In genomic region chr9:31908158-31908890, GRCh38 we compare ENCODE assay signal across 11 cellular contexts.
DNase-seq lines count a peak whose midpoint lies in the region; ATAC-seq and TF ChIP-seq lines count a peak whose summit lies in the region.
"Had no signal": no experiment of that assay in that cellular context is flagged by ENCODE, and none has a peak within 500 bp of the region (broad histone marks: within the 10 kb centered on the region; RNA-seq: fewer than 3 reads in every experiment).

No MANE protein-coding gene starts in this region.

- H3K27ac ChIP-seq in BLaER1 (peak overlapping the region; percentile 48), SK-N-MC (peak overlapping the region; percentile 72), mesendoderm (ENCODE audit: low read depth, low read length) (no peak overlapping the region)
- H3K27ac ChIP-seq: heart left ventricle had no signal

- H3K27me3 ChIP-seq in BLaER1: no peaks in the 10 kb centered on the region
- H3K27me3 ChIP-seq in mesendoderm (ENCODE audit: insufficient read depth, low read length, poor library complexity): no peaks in the 10 kb centered on the region
- H3K27me3 ChIP-seq: heart left ventricle had no signal

- H3K4ac ChIP-seq in mesendoderm (ENCODE audit: low read depth, low read length): no peak overlapping the region

- no CpG with 5 or more reads among the region's 6 CpGs for WGBS in mesendoderm (ENCODE audit: extremely low coverage, insufficient coverage, low lambda C conversion rate)

- H3K9ac ChIP-seq in BLaER1 (peak overlapping the region; percentile 11; the same call in 1 of the 2 replicates), SK-N-MC (ENCODE audit: insufficient read length) (no peak overlapping the region), mesendoderm (ENCODE audit: low read length) (no peak overlapping the region)

- H2BK15ac ChIP-seq in mesendoderm (replicated peaks; ENCODE audit: low read depth): no peak overlapping the region

- peaks cover 16% of the 10 kb centered on the region for H3K4me1 ChIP-seq in BLaER1
- H3K4me1 ChIP-seq in mesendoderm (ENCODE audit: control insufficient read depth, low read depth, low read length): no peaks in the 10 kb centered on the region
- H3K4me1 ChIP-seq: heart left ventricle had no signal

- no peak overlapping the region for H4K8ac ChIP-seq in mesendoderm (ENCODE audit: low read depth, low read length)

- no peak overlapping the region for H4K5ac ChIP-seq in mesendoderm (ENCODE audit: low read length)

- ATAC-seq in GM19324 (IDR thresholded peaks at IDR 0.05; ENCODE audit: low FRiP score, unreplicated experiment) (peak; percentile 68), HG03280 (IDR thresholded peaks at IDR 0.05; ENCODE audit: unreplicated experiment) (peak; percentile 86)
- ATAC-seq: heart left ventricle had no signal

- no peaks in the 10 kb centered on the region for H3K36me3 ChIP-seq in BLaER1
- H3K36me3 ChIP-seq in SK-N-MC (ENCODE audit: insufficient read depth, low read length): no peaks in the 10 kb centered on the region
- no peaks in the 10 kb centered on the region for H3K36me3 ChIP-seq in mesendoderm (ENCODE audit: control insufficient read depth, insufficient read depth, low read length)
- H3K36me3 ChIP-seq: heart left ventricle had no signal

- no peak overlapping the region for H2BK5ac ChIP-seq in mesendoderm (ENCODE audit: low read length)

- H4K20me1 ChIP-seq in BLaER1: no peaks in the 10 kb centered on the region

- peak; percentile 40 for DNase-seq in SK-N-MC (ENCODE audit: low read depth, low spot score)
- no peak for DNase-seq in SKM-1 (lab: John Stamatoyannopoulos, UW; ENCODE audit: unreplicated experiment)
- DNase-seq in GM10266 (ENCODE audit: extremely low spot score): no peak
- no peak for DNase-seq in NCI-H1105 (lab: John Stamatoyannopoulos, UW)
- DNase-seq in mesendoderm: no peak
- DNase-seq: DND-41, heart left ventricle, NCI-H146 had no signal

- H3K18ac ChIP-seq in mesendoderm (ENCODE audit: low read length): no peak overlapping the region

- no peak for TF ChIP-seq CTCF in GM10266 (IDR thresholded peaks at IDR 0.05; ENCODE audit: control insufficient read depth, insufficient read depth, low read depth, missing control alignments)

- H3K9me3 ChIP-seq in BLaER1 (peaks cover 3% of the 10 kb centered on the region; the same call in 1 of the 2 replicates), SK-N-MC (ENCODE audit: low read depth, low read length) (no peaks in the 10 kb centered on the region)

- H3K79me2 ChIP-seq in mesendoderm (ENCODE audit: control insufficient read depth, insufficient read depth, low read length): no peaks in the 10 kb centered on the region

- no peak overlapping the region for H3K4me3 ChIP-seq in BLaER1
- H3K4me3 ChIP-seq in SK-N-MC: peak overlapping the region; percentile 59
- no peak overlapping the region for H3K4me3 ChIP-seq in mesendoderm (ENCODE audit: low read length)
- H3K4me3 ChIP-seq: heart left ventricle had no signal

- no peak overlapping the region for H3K56ac ChIP-seq in mesendoderm (ENCODE audit: low read length)

- no peak overlapping the region for H2BK120ac ChIP-seq in mesendoderm (ENCODE audit: low read depth, low read length)

- H3K79me1 ChIP-seq in mesendoderm (ENCODE audit: low read length): no peaks in the 10 kb centered on the region

- no peak overlapping the region for H3K23ac ChIP-seq in mesendoderm (ENCODE audit: low read length)

- no peak overlapping the region for H2AK5ac ChIP-seq in mesendoderm (ENCODE audit: low read length)

- H3K4me2 ChIP-seq in BLaER1: peak overlapping the region; percentile 57
- no peak overlapping the region for H3K4me2 ChIP-seq in mesendoderm (ENCODE audit: low read length)
